In the genomic region with DNA sequence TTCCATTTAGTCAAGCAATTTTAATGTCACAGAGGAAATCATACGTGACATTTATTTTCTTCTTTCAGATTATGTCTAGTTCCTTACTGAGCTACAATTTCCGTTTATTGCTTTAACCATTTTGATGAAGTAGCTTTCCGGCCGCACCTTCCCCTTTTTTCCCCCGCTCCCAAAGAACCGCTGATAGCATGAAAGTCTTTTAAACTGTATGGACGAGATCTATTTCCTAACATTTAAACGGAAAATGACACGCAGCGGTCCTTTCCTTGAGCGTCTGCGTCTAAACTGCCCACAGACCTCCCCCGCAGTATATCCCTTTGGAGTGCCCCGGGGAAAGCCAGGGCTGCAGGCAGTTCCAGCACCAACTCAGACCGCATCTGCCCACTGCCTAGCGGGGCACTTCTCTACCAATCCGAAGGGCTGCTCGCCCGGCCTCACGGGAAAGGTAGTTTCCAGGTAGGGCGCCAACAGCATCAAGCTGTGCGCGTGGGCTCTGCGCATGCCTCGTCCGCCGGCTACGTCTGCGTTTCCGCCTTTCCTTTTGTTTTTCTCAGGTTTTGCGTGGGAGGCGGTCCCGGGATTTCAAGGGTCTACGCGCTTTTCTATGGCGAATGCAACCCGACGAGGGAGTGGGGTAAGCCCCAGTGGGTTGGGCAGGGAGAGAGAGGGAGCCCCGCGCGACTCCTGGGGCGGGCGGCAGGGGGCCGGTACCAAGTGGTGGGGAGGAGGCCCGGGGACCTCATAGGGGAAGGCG, we compare ENCODE assay signal across 1 cellular context.
A peak's percentile ranks its signal among the peaks of the same experiment; 100 is the strongest.
TF ChIP-seq lines count a peak whose summit lies in the region.

A gene (plus strand): TSS at position 526 of the 754 bp plus-strand sequence. CDS start 1,667 bp downstream, outside the sequence.

TF ChIP-seq in HepG2, 621 proteins besides CTCF, POLR2A, EP300 and RAD21 (continued from another document and continues in another):
- TF ChIP-seq, protein P1, sequence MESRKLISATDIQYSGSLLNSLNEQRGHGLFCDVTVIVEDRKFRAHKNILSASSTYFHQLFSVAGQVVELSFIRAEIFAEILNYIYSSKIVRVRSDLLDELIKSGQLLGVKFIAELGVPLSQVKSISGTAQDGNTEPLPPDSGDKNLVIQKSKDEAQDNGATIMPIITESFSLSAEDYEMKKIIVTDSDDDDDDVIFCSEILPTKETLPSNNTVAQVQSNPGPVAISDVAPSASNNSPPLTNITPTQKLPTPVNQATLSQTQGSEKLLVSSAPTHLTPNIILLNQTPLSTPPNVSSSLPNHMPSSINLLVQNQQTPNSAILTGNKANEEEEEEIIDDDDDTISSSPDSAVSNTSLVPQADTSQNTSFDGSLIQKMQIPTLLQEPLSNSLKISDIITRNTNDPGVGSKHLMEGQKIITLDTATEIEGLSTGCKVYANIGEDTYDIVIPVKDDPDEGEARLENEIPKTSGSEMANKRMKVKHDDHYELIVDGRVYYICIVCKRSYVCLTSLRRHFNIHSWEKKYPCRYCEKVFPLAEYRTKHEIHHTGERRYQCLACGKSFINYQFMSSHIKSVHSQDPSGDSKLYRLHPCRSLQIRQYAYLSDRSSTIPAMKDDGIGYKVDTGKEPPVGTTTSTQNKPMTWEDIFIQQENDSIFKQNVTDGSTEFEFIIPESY (CRISPR knock-in tag; IDR thresholded peaks at IDR 0.05) = peak; percentile 2; the same call in 1 of the 2 replicates
- TF ChIP-seq, protein P2, sequence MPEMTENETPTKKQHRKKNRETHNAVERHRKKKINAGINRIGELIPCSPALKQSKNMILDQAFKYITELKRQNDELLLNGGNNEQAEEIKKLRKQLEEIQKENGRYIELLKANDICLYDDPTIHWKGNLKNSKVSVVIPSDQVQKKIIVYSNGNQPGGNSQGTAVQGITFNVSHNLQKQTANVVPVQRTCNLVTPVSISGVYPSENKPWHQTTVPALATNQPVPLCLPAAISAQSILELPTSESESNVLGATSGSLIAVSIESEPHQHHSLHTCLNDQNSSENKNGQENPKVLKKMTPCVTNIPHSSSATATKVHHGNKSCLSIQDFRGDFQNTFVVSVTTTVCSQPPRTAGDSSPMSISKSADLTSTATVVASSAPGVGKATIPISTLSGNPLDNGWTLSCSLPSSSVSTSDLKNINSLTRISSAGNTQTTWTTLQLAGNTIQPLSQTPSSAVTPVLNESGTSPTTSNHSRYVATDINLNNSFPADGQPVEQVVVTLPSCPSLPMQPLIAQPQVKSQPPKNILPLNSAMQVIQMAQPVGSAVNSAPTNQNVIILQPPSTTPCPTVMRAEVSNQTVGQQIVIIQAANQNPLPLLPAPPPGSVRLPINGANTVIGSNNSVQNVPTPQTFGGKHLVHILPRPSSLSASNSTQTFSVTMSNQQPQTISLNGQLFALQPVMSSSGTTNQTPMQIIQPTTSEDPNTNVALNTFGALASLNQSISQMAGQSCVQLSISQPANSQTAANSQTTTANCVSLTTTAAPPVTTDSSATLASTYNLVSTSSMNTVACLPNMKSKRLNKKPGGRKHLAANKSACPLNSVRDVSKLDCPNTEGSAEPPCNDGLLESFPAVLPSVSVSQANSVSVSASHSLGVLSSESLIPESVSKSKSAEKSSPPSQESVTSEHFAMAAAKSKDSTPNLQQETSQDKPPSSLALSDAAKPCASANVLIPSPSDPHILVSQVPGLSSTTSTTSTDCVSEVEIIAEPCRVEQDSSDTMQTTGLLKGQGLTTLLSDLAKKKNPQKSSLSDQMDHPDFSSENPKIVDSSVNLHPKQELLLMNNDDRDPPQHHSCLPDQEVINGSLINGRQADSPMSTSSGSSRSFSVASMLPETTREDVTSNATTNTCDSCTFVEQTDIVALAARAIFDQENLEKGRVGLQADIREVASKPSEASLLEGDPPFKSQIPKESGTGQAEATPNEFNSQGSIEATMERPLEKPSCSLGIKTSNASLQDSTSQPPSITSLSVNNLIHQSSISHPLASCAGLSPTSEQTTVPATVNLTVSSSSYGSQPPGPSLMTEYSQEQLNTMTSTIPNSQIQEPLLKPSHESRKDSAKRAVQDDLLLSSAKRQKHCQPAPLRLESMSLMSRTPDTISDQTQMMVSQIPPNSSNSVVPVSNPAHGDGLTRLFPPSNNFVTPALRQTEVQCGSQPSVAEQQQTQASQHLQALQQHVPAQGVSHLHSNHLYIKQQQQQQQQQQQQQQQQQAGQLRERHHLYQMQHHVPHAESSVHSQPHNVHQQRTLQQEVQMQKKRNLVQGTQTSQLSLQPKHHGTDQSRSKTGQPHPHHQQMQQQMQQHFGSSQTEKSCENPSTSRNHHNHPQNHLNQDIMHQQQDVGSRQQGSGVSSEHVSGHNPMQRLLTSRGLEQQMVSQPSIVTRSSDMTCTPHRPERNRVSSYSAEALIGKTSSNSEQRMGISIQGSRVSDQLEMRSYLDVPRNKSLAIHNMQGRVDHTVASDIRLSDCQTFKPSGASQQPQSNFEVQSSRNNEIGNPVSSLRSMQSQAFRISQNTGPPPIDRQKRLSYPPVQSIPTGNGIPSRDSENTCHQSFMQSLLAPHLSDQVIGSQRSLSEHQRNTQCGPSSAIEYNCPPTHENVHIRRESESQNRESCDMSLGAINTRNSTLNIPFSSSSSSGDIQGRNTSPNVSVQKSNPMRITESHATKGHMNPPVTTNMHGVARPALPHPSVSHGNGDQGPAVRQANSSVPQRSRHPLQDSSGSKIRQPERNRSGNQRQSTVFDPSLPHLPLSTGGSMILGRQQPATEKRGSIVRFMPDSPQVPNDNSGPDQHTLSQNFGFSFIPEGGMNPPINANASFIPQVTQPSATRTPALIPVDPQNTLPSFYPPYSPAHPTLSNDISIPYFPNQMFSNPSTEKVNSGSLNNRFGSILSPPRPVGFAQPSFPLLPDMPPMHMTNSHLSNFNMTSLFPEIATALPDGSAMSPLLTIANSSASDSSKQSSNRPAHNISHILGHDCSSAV (CRISPR knock-in tag; IDR thresholded peaks at IDR 0.05; ENCODE audit: borderline replicate concordance) = no peak
- no peak for TF ChIP-seq ZNF567 (CRISPR knock-in tag; IDR thresholded peaks at IDR 0.05; ENCODE audit: borderline replicate concordance)
- TF ChIP-seq ZNF530 (CRISPR knock-in tag; IDR thresholded peaks at IDR 0.05; ENCODE audit: low read depth) = no peak
- no peak for TF ChIP-seq ZNF678 (CRISPR knock-in tag; IDR thresholded peaks at IDR 0.05)
- TF ChIP-seq SOX13 (IDR thresholded peaks at IDR 0.05) = peak; percentile 32; the same call in 1 of the 2 replicates
- TF ChIP-seq SOX13 (CRISPR knock-in tag; conservative IDR thresholded peaks at IDR 0.05 in 1 of 2, IDR thresholded peaks at IDR 0.05 in 1 of 2) = 0 out of 4 replicates have a peak, but pooled peaks of 1 of the 2 experiments have one; percentile 4
- no peak for TF ChIP-seq PRMT3 (CRISPR knock-in tag; IDR thresholded peaks at IDR 0.05; ENCODE audit: borderline replicate concordance, low read depth)
- TF ChIP-seq, protein P3, sequence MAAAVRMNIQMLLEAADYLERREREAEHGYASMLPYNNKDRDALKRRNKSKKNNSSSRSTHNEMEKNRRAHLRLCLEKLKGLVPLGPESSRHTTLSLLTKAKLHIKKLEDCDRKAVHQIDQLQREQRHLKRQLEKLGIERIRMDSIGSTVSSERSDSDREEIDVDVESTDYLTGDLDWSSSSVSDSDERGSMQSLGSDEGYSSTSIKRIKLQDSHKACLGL (CRISPR knock-in tag; IDR thresholded peaks at IDR 0.05) = no peak; the same call in 1 of the 2 replicates
- TF ChIP-seq ARHGAP35 (CRISPR knock-in tag; IDR thresholded peaks at IDR 0.05; ENCODE audit: borderline replicate concordance) = no peak
- no peak for TF ChIP-seq PPARG (CRISPR knock-in tag; conservative IDR thresholded peaks at IDR 0.05)
- TF ChIP-seq YEATS4 (CRISPR knock-in tag; IDR thresholded peaks at IDR 0.05; ENCODE audit: borderline replicate concordance) = no peak
- TF ChIP-seq ZNF598 (CRISPR knock-in tag; IDR thresholded peaks at IDR 0.05; ENCODE audit: borderline replicate concordance) = 0 out of 2 replicates have a peak, but pooled peaks have one; percentile 18
- TF ChIP-seq ZC3H13 (CRISPR knock-in tag; IDR thresholded peaks at IDR 0.05) = no peak
- no peak for TF ChIP-seq NR3C1 (CRISPR knock-in tag; IDR thresholded peaks at IDR 0.05)
- TF ChIP-seq ZBTB7B (CRISPR knock-in tag; IDR thresholded peaks at IDR 0.05) = no peak
- TF ChIP-seq ZNF629 (CRISPR knock-in tag; conservative IDR thresholded peaks at IDR 0.05) = no peak
- peak; percentile 97 for TF ChIP-seq THAP11 (CRISPR knock-in tag; IDR thresholded peaks at IDR 0.05)
- TF ChIP-seq SYNCRIP (IDR thresholded peaks at IDR 0.05; ENCODE audit: insufficient read depth, low read depth, low read length) = no peak
- no peak for TF ChIP-seq HHEX (CRISPR knock-in tag; IDR thresholded peaks at IDR 0.05)
- TF ChIP-seq PRPF4 (IDR thresholded peaks at IDR 0.05; ENCODE audit: low read depth, low read length, poor library complexity, severe bottlenecking) = no peak
- TF ChIP-seq, protein P4, sequence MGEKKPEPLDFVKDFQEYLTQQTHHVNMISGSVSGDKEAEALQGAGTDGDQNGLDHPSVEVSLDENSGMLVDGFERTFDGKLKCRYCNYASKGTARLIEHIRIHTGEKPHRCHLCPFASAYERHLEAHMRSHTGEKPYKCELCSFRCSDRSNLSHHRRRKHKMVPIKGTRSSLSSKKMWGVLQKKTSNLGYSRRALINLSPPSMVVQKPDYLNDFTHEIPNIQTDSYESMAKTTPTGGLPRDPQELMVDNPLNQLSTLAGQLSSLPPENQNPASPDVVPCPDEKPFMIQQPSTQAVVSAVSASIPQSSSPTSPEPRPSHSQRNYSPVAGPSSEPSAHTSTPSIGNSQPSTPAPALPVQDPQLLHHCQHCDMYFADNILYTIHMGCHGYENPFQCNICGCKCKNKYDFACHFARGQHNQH (CRISPR knock-in tag; IDR thresholded peaks at IDR 0.05) = no peak; the same call in 1 of the 2 replicates
- no peak for TF ChIP-seq KMT2A (CRISPR knock-in tag; IDR thresholded peaks at IDR 0.05)
- no peak for TF ChIP-seq ZNF839 (CRISPR knock-in tag; IDR thresholded peaks at IDR 0.05; ENCODE audit: borderline replicate concordance)
- TF ChIP-seq BRD4 (CRISPR knock-in tag; IDR thresholded peaks at IDR 0.05) = no peak; the same call in 1 of the 2 replicates
- TF ChIP-seq, protein P5, sequence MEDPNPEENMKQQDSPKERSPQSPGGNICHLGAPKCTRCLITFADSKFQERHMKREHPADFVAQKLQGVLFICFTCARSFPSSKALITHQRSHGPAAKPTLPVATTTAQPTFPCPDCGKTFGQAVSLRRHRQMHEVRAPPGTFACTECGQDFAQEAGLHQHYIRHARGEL (CRISPR knock-in tag; IDR thresholded peaks at IDR 0.05) = no peak
- no peak; the same call in 1 of the 2 replicates for TF ChIP-seq CREB1 (IDR thresholded peaks at IDR 0.05)
- peak; percentile 59; the same call in 1 of the 2 replicates for TF ChIP-seq CREB1 (CRISPR knock-in tag; IDR thresholded peaks at IDR 0.05)
- TF ChIP-seq, protein P6, sequence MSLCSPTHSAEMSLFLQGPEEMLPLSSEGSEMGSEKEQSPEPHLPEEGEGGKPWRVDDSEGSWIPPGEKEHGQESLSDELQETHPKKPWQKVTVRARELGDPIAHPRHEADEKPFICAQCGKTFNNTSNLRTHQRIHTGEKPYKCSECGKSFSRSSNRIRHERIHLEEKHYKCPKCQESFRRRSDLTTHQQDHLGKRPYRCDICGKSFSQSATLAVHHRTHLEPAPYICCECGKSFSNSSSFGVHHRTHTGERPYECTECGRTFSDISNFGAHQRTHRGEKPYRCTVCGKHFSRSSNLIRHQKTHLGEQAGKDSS (CRISPR knock-in tag; IDR thresholded peaks at IDR 0.05; ENCODE audit: borderline replicate concordance, low read depth) = no peak
- peak; percentile 11 for TF ChIP-seq XRCC5 (optimal IDR thresholded peaks at IDR 0.05; ENCODE audit: low read length)
- TF ChIP-seq, protein P7, sequence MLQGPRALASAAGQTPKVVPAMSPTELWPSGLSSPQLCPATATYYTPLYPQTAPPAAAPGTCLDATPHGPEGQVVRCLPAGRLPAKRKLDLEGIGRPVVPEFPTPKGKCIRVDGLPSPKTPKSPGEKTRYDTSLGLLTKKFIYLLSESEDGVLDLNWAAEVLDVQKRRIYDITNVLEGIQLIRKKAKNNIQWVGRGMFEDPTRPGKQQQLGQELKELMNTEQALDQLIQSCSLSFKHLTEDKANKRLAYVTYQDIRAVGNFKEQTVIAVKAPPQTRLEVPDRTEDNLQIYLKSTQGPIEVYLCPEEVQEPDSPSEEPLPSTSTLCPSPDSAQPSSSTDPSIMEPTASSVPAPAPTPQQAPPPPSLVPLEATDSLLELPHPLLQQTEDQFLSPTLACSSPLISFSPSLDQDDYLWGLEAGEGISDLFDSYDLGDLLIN (CRISPR knock-in tag; IDR thresholded peaks at IDR 0.05; ENCODE audit: borderline replicate concordance) = peak; percentile 65; the same call in 1 of the 2 replicates
- TF ChIP-seq ZNF468 (CRISPR knock-in tag; IDR thresholded peaks at IDR 0.05) = no peak
- TF ChIP-seq KLF13 (CRISPR knock-in tag; IDR thresholded peaks at IDR 0.05) = no peak
- TF ChIP-seq SPEN (CRISPR knock-in tag; IDR thresholded peaks at IDR 0.05; ENCODE audit: low read depth) = no peak; the same call in 1 of the 2 replicates
- TF ChIP-seq, protein P8, sequence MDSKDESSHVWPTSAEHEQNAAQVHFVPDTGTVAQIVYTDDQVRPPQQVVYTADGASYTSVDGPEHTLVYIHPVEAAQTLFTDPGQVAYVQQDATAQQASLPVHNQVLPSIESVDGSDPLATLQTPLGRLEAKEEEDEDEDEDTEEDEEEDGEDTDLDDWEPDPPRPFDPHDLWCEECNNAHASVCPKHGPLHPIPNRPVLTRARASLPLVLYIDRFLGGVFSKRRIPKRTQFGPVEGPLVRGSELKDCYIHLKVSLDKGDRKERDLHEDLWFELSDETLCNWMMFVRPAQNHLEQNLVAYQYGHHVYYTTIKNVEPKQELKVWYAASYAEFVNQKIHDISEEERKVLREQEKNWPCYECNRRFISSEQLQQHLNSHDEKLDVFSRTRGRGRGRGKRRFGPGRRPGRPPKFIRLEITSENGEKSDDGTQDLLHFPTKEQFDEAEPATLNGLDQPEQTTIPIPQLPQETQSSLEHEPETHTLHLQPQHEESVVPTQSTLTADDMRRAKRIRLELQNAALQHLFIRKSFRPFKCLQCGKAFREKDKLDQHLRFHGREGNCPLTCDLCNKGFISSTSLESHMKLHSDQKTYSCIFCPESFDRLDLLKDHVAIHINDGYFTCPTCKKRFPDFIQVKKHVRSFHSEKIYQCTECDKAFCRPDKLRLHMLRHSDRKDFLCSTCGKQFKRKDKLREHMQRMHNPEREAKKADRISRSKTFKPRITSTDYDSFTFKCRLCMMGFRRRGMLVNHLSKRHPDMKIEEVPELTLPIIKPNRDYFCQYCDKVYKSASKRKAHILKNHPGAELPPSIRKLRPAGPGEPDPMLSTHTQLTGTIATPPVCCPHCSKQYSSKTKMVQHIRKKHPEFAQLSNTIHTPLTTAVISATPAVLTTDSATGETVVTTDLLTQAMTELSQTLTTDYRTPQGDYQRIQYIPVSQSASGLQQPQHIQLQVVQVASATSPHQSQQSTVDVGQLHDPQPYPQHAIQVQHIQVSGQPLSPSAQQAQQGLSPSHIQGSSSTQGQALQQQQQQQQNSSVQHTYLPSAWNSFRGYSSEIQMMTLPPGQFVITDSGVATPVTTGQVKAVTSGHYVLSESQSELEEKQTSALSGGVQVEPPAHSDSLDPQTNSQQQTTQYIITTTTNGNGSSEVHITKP (CRISPR knock-in tag; IDR thresholded peaks at IDR 0.05; ENCODE audit: low read depth) = peak; percentile 96
- TF ChIP-seq TGIF2 (CRISPR knock-in tag; IDR thresholded peaks at IDR 0.05) = no peak
- peak; percentile 50; the same call in 1 of the 2 replicates for TF ChIP-seq GATAD1 (CRISPR knock-in tag; IDR thresholded peaks at IDR 0.05)
- no peak for TF ChIP-seq HNRNPUL1 (IDR thresholded peaks at IDR 0.05; ENCODE audit: low read depth, low read length)
- peak; percentile 84 for TF ChIP-seq POLR2AphosphoS5 (IDR thresholded peaks at IDR 0.05; ENCODE audit: low read depth, low read length)
